29 cellular contexts compared by ENCODE assay signal in genomic region chr11:58003591-58003990, GRCh38. TPM values are rescaled to one million over a fixed set of nuclear protein-coding genes. Genes with fewer than 3 reads are reported as not detected.
"Had no signal": no experiment of that assay in that cellular context is flagged by ENCODE, and none has a peak within 500 bp of the region (broad histone marks: within the 10 kb centered on the region; RNA-seq: fewer than 3 reads in every experiment).

No MANE protein-coding gene starts in this region.

- H3K27ac ChIP-seq: colonic mucosa, dorsolateral prefrontal cortex, epithelial cell of prostate, tibial artery had no signal

- FAIRE-seq: islet of Langerhans had no signal

- H3K9me3 ChIP-seq: colonic mucosa, tibial artery had no signal

- H3K4me1 ChIP-seq: colonic mucosa, esophagus muscularis mucosa, gastroesophageal sphincter, tibial artery had no signal

- H3K27me3 ChIP-seq: colonic mucosa, esophagus muscularis mucosa, gastroesophageal sphincter, tibial artery had no signal

- H3K4me3 ChIP-seq: colonic mucosa, dorsolateral prefrontal cortex, esophagus muscularis mucosa, gastroesophageal sphincter, lung, smooth muscle cell, tibial artery had no signal

- H3K36me3 ChIP-seq: colonic mucosa, esophagus muscularis mucosa, gastroesophageal sphincter, tibial artery had no signal

- ATAC-seq: gastroesophageal sphincter; left lobe of liver; naive thymus-derived CD4-positive, alpha-beta T cell; stimulated activated effector memory CD8-positive, alpha-beta T cell treated with anti-CD3 and anti-CD28 coated beads, Interleukin-12 subunit alpha, Interleukin-12 subunit beta, amount 100 ng/mL, for 72 hours; stimulated activated naive CD8-positive, alpha-beta T cell treated with anti-CD3 and anti-CD28 coated beads, Interleukin-15, Interleukin-2, amounts not matched to agents 100 U/mL and 50 U/mL, for 24 hours had no signal

- DNase-seq: caudate nucleus; colonic mucosa; dorsolateral prefrontal cortex; effector CD8-positive, alpha-beta T cell; glutamatergic neuron; hippocampal formation; kidney glomerular epithelial cell; naive thymus-derived CD4-positive, alpha-beta T cell; nephron progenitor cell; stimulated activated CD4-positive, alpha-beta T cell treated with anti-CD3 and anti-CD28 coated beads, Interleukin-2, amount 100 ng/mL, for 48 hours; stimulated activated CD8-positive, alpha-beta memory T cell treated with anti-CD3 and anti-CD28 coated beads, Interleukin-4, amount 100 ng/mL, for 48 hours; stimulated activated naive CD8-positive, alpha-beta T cell treated with anti-CD3 and anti-CD28 coated beads, Interleukin-15, Interleukin-2, amounts not matched to agents 100 U/mL and 50 U/mL, for 24 hours; tibial artery had no signal

RNA-seq across cellular contexts. Expression of gene OR9Q1, which starts 20.1 kb away (rescaled TPM):
- total RNA-seq: cerebellum; colonic mucosa; esophagus muscularis mucosa; fibroblast of villous mesenchyme; gastroesophageal sphincter; left lobe of liver; mesenteric fat pad; mononuclear cell; naive thymus-derived CD4-positive, alpha-beta T cell; omental fat pad; pulmonary artery endothelial cell; smooth muscle cell; temporal lobe; ureter had no signal
- polyA plus RNA-seq: lung; naive thymus-derived CD4-positive, alpha-beta T cell; smooth muscle cell had no signal

RNA-seq across cellular contexts. Expression of gene OR6Q1, which starts 27.2 kb away (rescaled TPM):
- total RNA-seq: cerebellum; colonic mucosa; dorsolateral prefrontal cortex; esophagus muscularis mucosa; fibroblast of villous mesenchyme; gastroesophageal sphincter; left lobe of liver; lung; mesenteric fat pad; mononuclear cell; naive thymus-derived CD4-positive, alpha-beta T cell; omental fat pad; pulmonary artery endothelial cell; smooth muscle cell; temporal lobe; ureter had no signal
- polyA plus RNA-seq: lung; naive thymus-derived CD4-positive, alpha-beta T cell; smooth muscle cell had no signal
